In the genomic region with DNA sequence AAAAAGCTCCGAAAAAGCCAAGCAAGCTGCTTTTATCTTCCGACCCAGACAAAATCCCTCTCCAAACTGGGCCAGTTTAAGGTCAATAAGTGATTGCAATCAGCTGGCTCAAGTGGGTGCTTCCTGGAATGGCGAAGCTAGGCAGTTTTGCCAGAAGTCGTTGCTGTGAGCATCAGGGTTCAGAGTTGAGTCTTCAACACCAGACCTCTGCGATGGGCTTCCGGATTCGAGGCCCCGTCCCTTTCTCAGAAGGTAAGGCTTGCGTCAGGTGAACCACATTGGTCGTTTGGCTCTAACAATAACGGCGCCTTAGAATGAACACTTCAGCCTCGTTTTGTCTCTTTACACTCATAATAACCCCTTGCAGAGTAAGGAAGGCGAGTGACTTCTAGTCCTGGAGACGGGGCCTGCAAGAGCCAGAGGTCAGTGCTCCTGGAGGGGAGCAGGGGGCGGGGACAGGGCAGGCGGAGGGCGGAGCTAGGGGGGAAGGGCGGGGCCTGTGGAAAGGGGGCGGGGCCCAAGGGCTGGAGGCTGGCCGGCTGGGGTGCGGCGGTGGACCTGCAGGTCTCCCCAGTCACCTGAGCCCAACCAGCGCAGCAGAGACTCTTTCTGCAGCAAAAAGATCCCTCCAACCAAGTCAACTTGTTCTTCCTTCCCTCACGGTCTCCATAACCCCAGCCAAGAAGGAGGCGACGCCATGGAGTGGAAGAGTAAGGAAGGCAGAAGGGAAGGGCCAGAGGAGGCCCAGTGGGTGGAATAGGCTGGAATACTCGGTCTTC, we compare ENCODE assay signal across 1 cellular context.
A peak's percentile ranks its signal among the peaks of the same experiment; 100 is the strongest.
TF ChIP-seq lines count a peak whose summit lies in the region.

No MANE protein-coding gene starts in this region.

TF ChIP-seq in K562, 482 proteins besides CTCF, POLR2A, EP300 and RAD21 (continued from another document and continues in another):
- TF ChIP-seq, protein P1, sequence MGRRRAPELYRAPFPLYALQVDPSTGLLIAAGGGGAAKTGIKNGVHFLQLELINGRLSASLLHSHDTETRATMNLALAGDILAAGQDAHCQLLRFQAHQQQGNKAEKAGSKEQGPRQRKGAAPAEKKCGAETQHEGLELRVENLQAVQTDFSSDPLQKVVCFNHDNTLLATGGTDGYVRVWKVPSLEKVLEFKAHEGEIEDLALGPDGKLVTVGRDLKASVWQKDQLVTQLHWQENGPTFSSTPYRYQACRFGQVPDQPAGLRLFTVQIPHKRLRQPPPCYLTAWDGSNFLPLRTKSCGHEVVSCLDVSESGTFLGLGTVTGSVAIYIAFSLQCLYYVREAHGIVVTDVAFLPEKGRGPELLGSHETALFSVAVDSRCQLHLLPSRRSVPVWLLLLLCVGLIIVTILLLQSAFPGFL (CRISPR knock-in tag; IDR thresholded peaks at IDR 0.05) = no peak
- TF ChIP-seq ADNP (tag; IDR thresholded peaks at IDR 0.05) = no peak
- TF ChIP-seq TBL1XR1 (IDR thresholded peaks at IDR 0.05; ENCODE audit: low read length in 2 of 2) = no peak
- TF ChIP-seq ZKSCAN1 (IDR thresholded peaks at IDR 0.05; ENCODE audit: low read depth, low read length) = no peak
- TF ChIP-seq MYBL2 (IDR thresholded peaks at IDR 0.05; ENCODE audit: low read depth) = no peak
- no peak for TF ChIP-seq MYBL2 (CRISPR knock-in tag; IDR thresholded peaks at IDR 0.05; ENCODE audit: borderline replicate concordance)
- no peak for TF ChIP-seq SLC30A9 (CRISPR knock-in tag; IDR thresholded peaks at IDR 0.05)
- TF ChIP-seq, protein P2, sequence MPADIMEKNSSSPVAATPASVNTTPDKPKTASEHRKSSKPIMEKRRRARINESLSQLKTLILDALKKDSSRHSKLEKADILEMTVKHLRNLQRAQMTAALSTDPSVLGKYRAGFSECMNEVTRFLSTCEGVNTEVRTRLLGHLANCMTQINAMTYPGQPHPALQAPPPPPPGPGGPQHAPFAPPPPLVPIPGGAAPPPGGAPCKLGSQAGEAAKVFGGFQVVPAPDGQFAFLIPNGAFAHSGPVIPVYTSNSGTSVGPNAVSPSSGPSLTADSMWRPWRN (IDR thresholded peaks at IDR 0.05; ENCODE audit: low read depth) = no peak; the same call in 1 of the 2 replicates
- TF ChIP-seq ZZZ3 (IDR thresholded peaks at IDR 0.05) = no peak
- TF ChIP-seq ZNF224 (CRISPR knock-in tag; IDR thresholded peaks at IDR 0.05) = no peak
- no peak for TF ChIP-seq ZNF589 (CRISPR knock-in tag; IDR thresholded peaks at IDR 0.05; ENCODE audit: low read depth)
- TF ChIP-seq, protein P3, sequence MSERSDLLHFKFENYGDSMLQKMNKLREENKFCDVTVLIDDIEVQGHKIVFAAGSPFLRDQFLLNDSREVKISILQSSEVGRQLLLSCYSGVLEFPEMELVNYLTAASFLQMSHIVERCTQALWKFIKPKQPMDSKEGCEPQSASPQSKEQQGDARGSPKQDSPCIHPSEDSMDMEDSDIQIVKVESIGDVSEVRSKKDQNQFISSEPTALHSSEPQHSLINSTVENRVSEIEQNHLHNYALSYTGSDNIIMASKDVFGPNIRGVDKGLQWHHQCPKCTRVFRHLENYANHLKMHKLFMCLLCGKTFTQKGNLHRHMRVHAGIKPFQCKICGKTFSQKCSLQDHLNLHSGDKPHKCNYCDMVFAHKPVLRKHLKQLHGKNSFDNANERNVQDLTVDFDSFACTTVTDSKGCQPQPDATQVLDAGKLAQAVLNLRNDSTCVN (CRISPR knock-in tag; IDR thresholded peaks at IDR 0.05) = no peak
- TF ChIP-seq SMAD4 (CRISPR knock-in tag; conservative IDR thresholded peaks at IDR 0.05) = peak; percentile 61; the same call in 1 of the 2 replicates
- TF ChIP-seq ZNF707 (CRISPR knock-in tag; conservative IDR thresholded peaks at IDR 0.05) = no peak
- TF ChIP-seq, protein P4, sequence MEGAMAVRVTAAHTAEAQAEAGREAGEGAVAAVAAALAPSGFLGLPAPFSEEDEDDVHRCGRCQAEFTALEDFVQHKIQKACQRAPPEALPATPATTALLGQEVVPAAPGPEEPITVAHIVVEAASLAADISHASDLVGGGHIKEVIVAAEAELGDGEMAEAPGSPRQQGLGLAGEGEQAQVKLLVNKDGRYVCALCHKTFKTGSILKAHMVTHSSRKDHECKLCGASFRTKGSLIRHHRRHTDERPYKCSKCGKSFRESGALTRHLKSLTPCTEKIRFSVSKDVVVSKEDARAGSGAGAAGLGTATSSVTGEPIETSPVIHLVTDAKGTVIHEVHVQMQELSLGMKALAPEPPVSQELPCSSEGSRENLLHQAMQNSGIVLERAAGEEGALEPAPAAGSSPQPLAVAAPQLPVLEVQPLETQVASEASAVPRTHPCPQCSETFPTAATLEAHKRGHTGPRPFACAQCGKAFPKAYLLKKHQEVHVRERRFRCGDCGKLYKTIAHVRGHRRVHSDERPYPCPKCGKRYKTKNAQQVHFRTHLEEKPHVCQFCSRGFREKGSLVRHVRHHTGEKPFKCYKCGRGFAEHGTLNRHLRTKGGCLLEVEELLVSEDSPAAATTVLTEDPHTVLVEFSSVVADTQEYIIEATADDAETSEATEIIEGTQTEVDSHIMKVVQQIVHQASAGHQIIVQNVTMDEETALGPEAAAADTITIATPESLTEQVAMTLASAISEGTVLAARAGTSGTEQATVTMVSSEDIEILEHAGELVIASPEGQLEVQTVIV (CRISPR knock-in tag; IDR thresholded peaks at IDR 0.05; ENCODE audit: borderline replicate concordance) = no peak
- peak; percentile 66 for TF ChIP-seq HDAC3 (IDR thresholded peaks at IDR 0.05; ENCODE audit: borderline replicate concordance, partially characterized antibody)
- TF ChIP-seq JUNB (CRISPR knock-in tag; conservative IDR thresholded peaks at IDR 0.05) = no peak
- TF ChIP-seq, protein P5, sequence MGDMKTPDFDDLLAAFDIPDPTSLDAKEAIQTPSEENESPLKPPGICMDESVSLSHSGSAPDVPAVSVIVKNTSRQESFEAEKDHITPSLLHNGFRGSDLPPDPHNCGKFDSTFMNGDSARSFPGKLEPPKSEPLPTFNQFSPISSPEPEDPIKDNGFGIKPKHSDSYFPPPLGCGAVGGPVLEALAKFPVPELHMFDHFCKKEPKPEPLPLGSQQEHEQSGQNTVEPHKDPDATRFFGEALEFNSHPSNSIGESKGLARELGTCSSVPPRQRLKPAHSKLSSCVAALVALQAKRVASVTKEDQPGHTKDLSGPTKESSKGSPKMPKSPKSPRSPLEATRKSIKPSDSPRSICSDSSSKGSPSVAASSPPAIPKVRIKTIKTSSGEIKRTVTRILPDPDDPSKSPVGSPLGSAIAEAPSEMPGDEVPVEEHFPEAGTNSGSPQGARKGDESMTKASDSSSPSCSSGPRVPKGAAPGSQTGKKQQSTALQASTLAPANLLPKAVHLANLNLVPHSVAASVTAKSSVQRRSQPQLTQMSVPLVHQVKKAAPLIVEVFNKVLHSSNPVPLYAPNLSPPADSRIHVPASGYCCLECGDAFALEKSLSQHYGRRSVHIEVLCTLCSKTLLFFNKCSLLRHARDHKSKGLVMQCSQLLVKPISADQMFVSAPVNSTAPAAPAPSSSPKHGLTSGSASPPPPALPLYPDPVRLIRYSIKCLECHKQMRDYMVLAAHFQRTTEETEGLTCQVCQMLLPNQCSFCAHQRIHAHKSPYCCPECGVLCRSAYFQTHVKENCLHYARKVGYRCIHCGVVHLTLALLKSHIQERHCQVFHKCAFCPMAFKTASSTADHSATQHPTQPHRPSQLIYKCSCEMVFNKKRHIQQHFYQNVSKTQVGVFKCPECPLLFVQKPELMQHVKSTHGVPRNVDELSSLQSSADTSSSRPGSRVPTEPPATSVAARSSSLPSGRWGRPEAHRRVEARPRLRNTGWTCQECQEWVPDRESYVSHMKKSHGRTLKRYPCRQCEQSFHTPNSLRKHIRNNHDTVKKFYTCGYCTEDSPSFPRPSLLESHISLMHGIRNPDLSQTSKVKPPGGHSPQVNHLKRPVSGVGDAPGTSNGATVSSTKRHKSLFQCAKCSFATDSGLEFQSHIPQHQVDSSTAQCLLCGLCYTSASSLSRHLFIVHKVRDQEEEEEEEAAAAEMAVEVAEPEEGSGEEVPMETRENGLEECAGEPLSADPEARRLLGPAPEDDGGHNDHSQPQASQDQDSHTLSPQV (IDR thresholded peaks at IDR 0.05) = no peak
- TF ChIP-seq CTBP1 (IDR thresholded peaks at IDR 0.05; ENCODE audit: borderline replicate concordance) = peak; percentile 63
- TF ChIP-seq PYGO2 (tag; IDR thresholded peaks at IDR 0.05) = no peak
- no peak for TF ChIP-seq SAFB2 (IDR thresholded peaks at IDR 0.05; ENCODE audit: borderline replicate concordance, low read depth, low read length, severe bottlenecking)
- no peak for TF ChIP-seq NFATC3 (IDR thresholded peaks at IDR 0.05)
- no peak for TF ChIP-seq KDM4B (IDR thresholded peaks at IDR 0.05; ENCODE audit: borderline replicate concordance in 2 of 2, low read depth in 1 of 2)
- no peak for TF ChIP-seq ZNF217 (CRISPR knock-in tag; IDR thresholded peaks at IDR 0.05)
- TF ChIP-seq, protein P6, sequence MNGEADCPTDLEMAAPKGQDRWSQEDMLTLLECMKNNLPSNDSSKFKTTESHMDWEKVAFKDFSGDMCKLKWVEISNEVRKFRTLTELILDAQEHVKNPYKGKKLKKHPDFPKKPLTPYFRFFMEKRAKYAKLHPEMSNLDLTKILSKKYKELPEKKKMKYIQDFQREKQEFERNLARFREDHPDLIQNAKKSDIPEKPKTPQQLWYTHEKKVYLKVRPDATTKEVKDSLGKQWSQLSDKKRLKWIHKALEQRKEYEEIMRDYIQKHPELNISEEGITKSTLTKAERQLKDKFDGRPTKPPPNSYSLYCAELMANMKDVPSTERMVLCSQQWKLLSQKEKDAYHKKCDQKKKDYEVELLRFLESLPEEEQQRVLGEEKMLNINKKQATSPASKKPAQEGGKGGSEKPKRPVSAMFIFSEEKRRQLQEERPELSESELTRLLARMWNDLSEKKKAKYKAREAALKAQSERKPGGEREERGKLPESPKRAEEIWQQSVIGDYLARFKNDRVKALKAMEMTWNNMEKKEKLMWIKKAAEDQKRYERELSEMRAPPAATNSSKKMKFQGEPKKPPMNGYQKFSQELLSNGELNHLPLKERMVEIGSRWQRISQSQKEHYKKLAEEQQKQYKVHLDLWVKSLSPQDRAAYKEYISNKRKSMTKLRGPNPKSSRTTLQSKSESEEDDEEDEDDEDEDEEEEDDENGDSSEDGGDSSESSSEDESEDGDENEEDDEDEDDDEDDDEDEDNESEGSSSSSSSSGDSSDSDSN (IDR thresholded peaks at IDR 0.05; ENCODE audit: borderline replicate concordance in 1 of 2, low read depth in 2 of 2, low read length in 2 of 2) = no peak
- TF ChIP-seq ZNF316 (IDR thresholded peaks at IDR 0.05) = peak; percentile 48; the same call in 1 of the 2 replicates
- TF ChIP-seq, protein P7, sequence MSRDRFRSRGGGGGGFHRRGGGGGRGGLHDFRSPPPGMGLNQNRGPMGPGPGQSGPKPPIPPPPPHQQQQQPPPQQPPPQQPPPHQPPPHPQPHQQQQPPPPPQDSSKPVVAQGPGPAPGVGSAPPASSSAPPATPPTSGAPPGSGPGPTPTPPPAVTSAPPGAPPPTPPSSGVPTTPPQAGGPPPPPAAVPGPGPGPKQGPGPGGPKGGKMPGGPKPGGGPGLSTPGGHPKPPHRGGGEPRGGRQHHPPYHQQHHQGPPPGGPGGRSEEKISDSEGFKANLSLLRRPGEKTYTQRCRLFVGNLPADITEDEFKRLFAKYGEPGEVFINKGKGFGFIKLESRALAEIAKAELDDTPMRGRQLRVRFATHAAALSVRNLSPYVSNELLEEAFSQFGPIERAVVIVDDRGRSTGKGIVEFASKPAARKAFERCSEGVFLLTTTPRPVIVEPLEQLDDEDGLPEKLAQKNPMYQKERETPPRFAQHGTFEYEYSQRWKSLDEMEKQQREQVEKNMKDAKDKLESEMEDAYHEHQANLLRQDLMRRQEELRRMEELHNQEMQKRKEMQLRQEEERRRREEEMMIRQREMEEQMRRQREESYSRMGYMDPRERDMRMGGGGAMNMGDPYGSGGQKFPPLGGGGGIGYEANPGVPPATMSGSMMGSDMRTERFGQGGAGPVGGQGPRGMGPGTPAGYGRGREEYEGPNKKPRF (IDR thresholded peaks at IDR 0.05; ENCODE audit: low read depth, low read length) = no peak
- TF ChIP-seq, protein P8, sequence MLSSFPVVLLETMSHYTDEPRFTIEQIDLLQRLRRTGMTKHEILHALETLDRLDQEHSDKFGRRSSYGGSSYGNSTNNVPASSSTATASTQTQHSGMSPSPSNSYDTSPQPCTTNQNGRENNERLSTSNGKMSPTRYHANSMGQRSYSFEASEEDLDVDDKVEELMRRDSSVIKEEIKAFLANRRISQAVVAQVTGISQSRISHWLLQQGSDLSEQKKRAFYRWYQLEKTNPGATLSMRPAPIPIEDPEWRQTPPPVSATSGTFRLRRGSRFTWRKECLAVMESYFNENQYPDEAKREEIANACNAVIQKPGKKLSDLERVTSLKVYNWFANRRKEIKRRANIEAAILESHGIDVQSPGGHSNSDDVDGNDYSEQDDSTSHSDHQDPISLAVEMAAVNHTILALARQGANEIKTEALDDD (IDR thresholded peaks at IDR 0.05) = no peak
- TF ChIP-seq BRCA1 (IDR thresholded peaks at IDR 0.05) = no peak
- TF ChIP-seq BRCA1 (CRISPR knock-in tag; IDR thresholded peaks at IDR 0.05) = no peak
- no peak for TF ChIP-seq SIN3A (IDR thresholded peaks at IDR 0.05; ENCODE audit: borderline replicate concordance in 2 of 2, control insufficient read depth in 1 of 2, low read depth in 2 of 2, low read length in 2 of 2)
- no peak for TF ChIP-seq ZNF76 (CRISPR knock-in tag; IDR thresholded peaks at IDR 0.05; ENCODE audit: borderline replicate concordance)
- peak; percentile 46; the same call in 1 of the 2 replicates for TF ChIP-seq FOSL1 (tag; conservative IDR thresholded peaks at IDR 0.05)
- 0 out of 2 replicates have a peak, but pooled peaks have one; percentile 22 for TF ChIP-seq CC2D1A (IDR thresholded peaks at IDR 0.05)
- TF ChIP-seq POLR2AphosphoS2 (IDR thresholded peaks at IDR 0.05; ENCODE audit: low read length) = no peak
- 0 out of 2 replicates have a peak, but pooled peaks have one; percentile 17 for TF ChIP-seq E2F3 (CRISPR knock-in tag; IDR thresholded peaks at IDR 0.05)
- peak; percentile 34 for TF ChIP-seq POLR2B (IDR thresholded peaks at IDR 0.05; ENCODE audit: low read depth, partially characterized antibody)
- TF ChIP-seq MAZ (CRISPR knock-in tag; conservative IDR thresholded peaks at IDR 0.05 in 1 of 2, IDR thresholded peaks at IDR 0.05 in 1 of 2) = no peak
- TF ChIP-seq TAF15 (IDR thresholded peaks at IDR 0.05; ENCODE audit: low read depth, low read length) = no peak
- TF ChIP-seq, protein P9, sequence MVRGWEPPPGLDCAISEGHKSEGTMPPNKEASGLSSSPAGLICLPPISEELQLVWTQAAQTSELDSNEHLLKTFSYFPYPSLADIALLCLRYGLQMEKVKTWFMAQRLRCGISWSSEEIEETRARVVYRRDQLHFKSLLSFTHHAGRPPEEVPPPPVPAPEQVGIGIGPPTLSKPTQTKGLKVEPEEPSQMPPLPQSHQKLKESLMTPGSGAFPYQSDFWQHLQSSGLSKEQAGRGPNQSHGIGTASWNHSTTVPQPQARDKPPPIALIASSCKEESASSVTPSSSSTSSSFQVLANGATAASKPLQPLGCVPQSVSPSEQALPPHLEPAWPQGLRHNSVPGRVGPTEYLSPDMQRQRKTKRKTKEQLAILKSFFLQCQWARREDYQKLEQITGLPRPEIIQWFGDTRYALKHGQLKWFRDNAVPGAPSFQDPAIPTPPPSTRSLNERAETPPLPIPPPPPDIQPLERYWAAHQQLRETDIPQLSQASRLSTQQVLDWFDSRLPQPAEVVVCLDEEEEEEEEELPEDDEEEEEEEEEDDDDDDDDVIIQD (CRISPR knock-in tag; IDR thresholded peaks at IDR 0.05) = no peak
- TF ChIP-seq ZNF79 (CRISPR knock-in tag; IDR thresholded peaks at IDR 0.05; ENCODE audit: low read depth) = no peak
- TF ChIP-seq, protein P10, sequence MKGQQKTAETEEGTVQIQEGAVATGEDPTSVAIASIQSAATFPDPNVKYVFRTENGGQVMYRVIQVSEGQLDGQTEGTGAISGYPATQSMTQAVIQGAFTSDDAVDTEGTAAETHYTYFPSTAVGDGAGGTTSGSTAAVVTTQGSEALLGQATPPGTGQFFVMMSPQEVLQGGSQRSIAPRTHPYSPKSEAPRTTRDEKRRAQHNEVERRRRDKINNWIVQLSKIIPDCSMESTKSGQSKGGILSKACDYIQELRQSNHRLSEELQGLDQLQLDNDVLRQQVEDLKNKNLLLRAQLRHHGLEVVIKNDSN (CRISPR knock-in tag; IDR thresholded peaks at IDR 0.05) = no peak
